8 cellular contexts compared by ENCODE assay signal in genomic region chr3:19146685-19147650, GRCh38. TPM values are rescaled to one million over a fixed set of nuclear protein-coding genes. Genes with fewer than 3 reads are reported as not detected.
DNase-seq lines count a peak whose midpoint lies in the region; ATAC-seq and TF ChIP-seq lines count a peak whose summit lies in the region.

No MANE protein-coding gene starts in this region.

- peak; percentile 53 for TF ChIP-seq CTCF in kidney epithelial cell (IDR thresholded peaks at IDR 0.05; ENCODE audit: insufficient read depth, low read length, poor library complexity, severe bottlenecking)

- ATAC-seq in GM18861 (IDR thresholded peaks at IDR 0.05; ENCODE audit: unreplicated experiment) (peak; percentile 77), HG03095 (IDR thresholded peaks at IDR 0.05; ENCODE audit: unreplicated experiment) (peak; percentile 72)
- ATAC-seq in activated CD4-positive, CD25-positive, alpha-beta regulatory T cell treated with anti-CD3 and anti-CD28 coated beads, Interleukin-2, amount 50 U/mL, for 24 hours = peak; percentile 59 to 64

- H3K27me3 ChIP-seq in kidney epithelial cell (ENCODE audit: control insufficient read depth, insufficient read depth, low read length) = peaks cover 16% of the 10 kb centered on the region

- H3K4me3 ChIP-seq in kidney epithelial cell (ENCODE audit: low read depth, low read length) = peak overlapping the region; percentile 73

- DNase-seq in A172 (ENCODE audit: low spot score) (peak; percentile 57), NCI-H2171 treated with DMSO at 0.1 percent for 48 hours (lab: John Stamatoyannopoulos, UW) (peak; percentile 82), cerebellum (ENCODE audit: low spot score) (peak; percentile 30), kidney epithelial cell (ENCODE audit: low read depth) (peak; percentile 21)
- peak; percentile 44 for DNase-seq in stimulated activated CD4-positive, alpha-beta T cell treated with anti-CD3 and anti-CD28 coated beads, Interleukin-12 subunit alpha, Interleukin-12 subunit beta, amount 100 ng/mL, for 4 hours

- no peaks in the 10 kb centered on the region for H3K36me3 ChIP-seq in kidney epithelial cell (ENCODE audit: control insufficient read depth, insufficient read depth, low read length)

RNA-seq across cellular contexts. Expression of gene KCNH8, which starts 1.3 kb away (rescaled TPM):
- not detected in 2 replicates for total RNA-seq in A172 (2014; rRNA removed; shearing (Covaris generic))
- total RNA-seq in cerebellum (16.0 TPM), kidney epithelial cell (0.88 and 1.2 TPM in 2 replicates)

Comparison
In these comparisons a context has a peak if more than half of its experiments do, and no peak if none do; other contexts are left out.
1. Peak in every context shown above with its lines: DNase-seq, ATAC-seq and H3K4me3 ChIP-seq.
2. DNase-seq: peak in every context shown above with its lines; median percentile 82 in NCI-H2171 treated with DMSO at 0.1 percent for 48 hours; 57 in A172; 44 in stimulated activated CD4-positive, alpha-beta T cell treated with anti-CD3 and anti-CD28 coated beads, Interleukin-12 subunit alpha, Interleukin-12 subunit beta, amount 100 ng/mL, for 4 hours; 30 in cerebellum; 21 in kidney epithelial cell.